16 cellular contexts compared by ENCODE assay signal in the genomic region with DNA sequence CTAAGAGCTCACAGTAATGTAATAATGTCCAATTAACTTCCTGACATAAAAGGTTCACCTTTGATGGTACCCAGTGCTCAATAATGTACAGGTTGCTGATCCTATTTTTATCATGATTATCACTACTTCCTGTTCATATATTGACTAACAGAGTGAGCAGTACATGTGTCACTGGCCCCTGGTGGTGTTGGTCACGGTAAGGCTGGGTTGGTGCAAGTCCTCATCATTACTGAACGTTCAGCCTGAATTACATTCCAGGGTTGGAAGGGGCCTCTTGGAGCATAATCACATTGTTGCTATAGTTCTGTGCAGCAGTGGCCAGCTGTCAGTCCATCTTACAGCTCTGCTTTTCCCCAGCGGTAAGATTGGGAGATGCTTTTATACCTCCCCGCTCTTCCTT. TPM values are rescaled to one million over a fixed set of nuclear protein-coding genes. Genes with fewer than 3 reads are reported as not detected.
"Had no signal": no experiment of that assay in that cellular context is flagged by ENCODE, and none has a peak within 500 bp of the region (broad histone marks: within the 10 kb centered on the region; RNA-seq: fewer than 3 reads in every experiment).

No MANE protein-coding gene starts in this region.

- H3K27me3 Mint-ChIP-seq: progenitor cell of endocrine pancreas, T-cell had no signal

- H3K27ac Mint-ChIP-seq: activated CD8-positive, alpha-beta T cell treated with anti-CD3 and anti-CD28 coated beads, Interleukin-2, amount 10 ng/mL, durations not matched to agents 7 days and 5 days; activated T-helper 1 cell treated with anti-CD3 and anti-CD28 coated beads, Interleukin-12 subunit alpha, Interleukin-12 subunit beta, Interleukin-2, Interleukin-4 antibody, amounts not matched to agents 30 ng/mL and 10 ng/mL and 1 ng/mL, durations not matched to agents 14 hours and 24 hours and 36 hours; nephron progenitor cell; T-cell had no signal

- ATAC-seq: activated CD8-positive, alpha-beta T cell treated with anti-CD3 and anti-CD28 coated beads, Interleukin-2, amount 10 ng/mL, durations not matched to agents 7 days and 5 days; T-cell had no signal

- H3K4me3 Mint-ChIP-seq: activated CD8-positive, alpha-beta T cell treated with anti-CD3 and anti-CD28 coated beads, Interleukin-2, amount 10 ng/mL, durations not matched to agents 7 days and 5 days; activated T-helper 1 cell treated with anti-CD3 and anti-CD28 coated beads, Interleukin-12 subunit alpha, Interleukin-12 subunit beta, Interleukin-2, Interleukin-4 antibody, amounts not matched to agents 30 ng/mL and 10 ng/mL and 1 ng/mL, durations not matched to agents 14 hours and 24 hours and 36 hours; nephron progenitor cell; T-cell had no signal

- DNase-seq: activated CD4-positive, alpha-beta T cell treated with anti-CD3 and anti-CD28 coated beads for 4 hours; activated CD8-positive, alpha-beta memory T cell treated with anti-CD3 and anti-CD28 coated beads, Interleukin-2, amount 50 U/mL, for 48 hours; activated CD8-positive, alpha-beta T cell treated with anti-CD3 and anti-CD28 coated beads, Interleukin-2, amount 10 ng/mL, durations not matched to agents 7 days and 5 days; activated naive CD4-positive, alpha-beta T cell; aorta; dorsolateral prefrontal cortex; glutamatergic neuron; nephron progenitor cell; occipital lobe; stimulated activated CD4-positive, alpha-beta T cell treated with anti-CD3 and anti-CD28 coated beads, Interleukin-4, amount 100 ng/mL, for 24 hours; stimulated activated naive CD4-positive, alpha-beta T cell; T-cell; T1000 had no signal

- H3K9me3 Mint-ChIP-seq: activated T-helper 1 cell treated with anti-CD3 and anti-CD28 coated beads, Interleukin-12 subunit alpha, Interleukin-12 subunit beta, Interleukin-2, Interleukin-4 antibody, amounts not matched to agents 30 ng/mL and 10 ng/mL and 1 ng/mL, durations not matched to agents 14 hours and 24 hours and 36 hours; nephron progenitor cell; T-cell had no signal

- H3K4me1 Mint-ChIP-seq: nephron progenitor cell, T-cell had no signal

RNA-seq across cellular contexts. Expression of gene CKMT2, which starts 24.2 kb away (rescaled TPM):
- total RNA-seq: activated CD8-positive, alpha-beta T cell treated with anti-CD3 and anti-CD28 coated beads, Interleukin-2, amount 10 ng/mL, durations not matched to agents 7 days and 5 days; activated T-helper 1 cell treated with anti-CD3 and anti-CD28 coated beads, Interleukin-12 subunit alpha, Interleukin-12 subunit beta, Interleukin-2, Interleukin-4 antibody, amounts not matched to agents 30 ng/mL and 10 ng/mL and 1 ng/mL, durations not matched to agents 14 hours and 24 hours and 36 hours; kidney epithelial cell had no signal
